ENCODE assay signal across 1 cellular context in genomic region chr6:2765166-2765895, GRCh38.
TF ChIP-seq lines count a peak whose summit lies in the region.

WRNIP1 (plus strand) TSS chr6:2765393; CDS start chr6:2765623, 230 bp downstream.

TF ChIP-seq in HepG2, 621 proteins besides CTCF, POLR2A, EP300 and RAD21 (continued from another document and continues in another):
- peak; percentile 80; the same call in 1 of the 2 replicates for TF ChIP-seq TFAP4 (IDR thresholded peaks at IDR 0.05; ENCODE audit: borderline replicate concordance, low read depth)
- TF ChIP-seq IKZF4 (CRISPR knock-in tag; IDR thresholded peaks at IDR 0.05; ENCODE audit: borderline replicate concordance, low read depth, not compliant biosample characterization), result peak; percentile 96
- peak; percentile 79 for TF ChIP-seq PATZ1 (CRISPR knock-in tag; IDR thresholded peaks at IDR 0.05)
- peak; percentile 83; the same call in 1 of the 2 replicates for TF ChIP-seq ZNF749 (CRISPR knock-in tag; IDR thresholded peaks at IDR 0.05; ENCODE audit: borderline replicate concordance)
- TF ChIP-seq REXO4 (CRISPR knock-in tag; IDR thresholded peaks at IDR 0.05; ENCODE audit: borderline replicate concordance), result 0 out of 2 replicates have a peak, but pooled peaks have one; percentile 15
- peak; percentile 90 for TF ChIP-seq CHD2 (IDR thresholded peaks at IDR 0.05; ENCODE audit: low read depth, low read length)
- TF ChIP-seq USF2 (IDR thresholded peaks at IDR 0.05; ENCODE audit: low read depth, low read length), result no peak; the same call in 1 of the 2 replicates
- peak; percentile 50; the same call in 1 of the 2 replicates for TF ChIP-seq USF2 (CRISPR knock-in tag; IDR thresholded peaks at IDR 0.05; ENCODE audit: borderline replicate concordance)
- no peak for TF ChIP-seq ZKSCAN5 (CRISPR knock-in tag; IDR thresholded peaks at IDR 0.05)
- TF ChIP-seq ZNF329 (CRISPR knock-in tag; IDR thresholded peaks at IDR 0.05; ENCODE audit: low read depth), result peak; percentile 73; the same call in 1 of the 2 replicates
- TF ChIP-seq PRPF4 (IDR thresholded peaks at IDR 0.05; ENCODE audit: low read depth, low read length, poor library complexity, severe bottlenecking), result no peak
- TF ChIP-seq FOXP4 (CRISPR knock-in tag; IDR thresholded peaks at IDR 0.05), result peak; percentile 66; the same call in 1 of the 2 replicates
- no peak for TF ChIP-seq XBP1 (CRISPR knock-in tag; IDR thresholded peaks at IDR 0.05)
- TF ChIP-seq SRSF4 (IDR thresholded peaks at IDR 0.05; ENCODE audit: low read depth, low read length, poor library complexity, severe bottlenecking), result no peak
- TF ChIP-seq HMGXB3 (CRISPR knock-in tag; IDR thresholded peaks at IDR 0.05; ENCODE audit: borderline replicate concordance), result peak; percentile 94
- TF ChIP-seq ELF4 (CRISPR knock-in tag; IDR thresholded peaks at IDR 0.05; ENCODE audit: borderline replicate concordance), result peak; percentile 46; the same call in 1 of the 2 replicates
- TF ChIP-seq AGO1 (IDR thresholded peaks at IDR 0.05; ENCODE audit: low read depth, low read length, poor library complexity, severe bottlenecking), result peak; percentile 64
- TF ChIP-seq ZNF883 (CRISPR knock-in tag; IDR thresholded peaks at IDR 0.05; ENCODE audit: not compliant biosample characterization), result peak; percentile 74
- 0 out of 2 replicates have a peak, but pooled peaks have one; percentile 39 for TF ChIP-seq THAP9 (CRISPR knock-in tag; IDR thresholded peaks at IDR 0.05; ENCODE audit: borderline replicate concordance)
- TF ChIP-seq ZNF782 (CRISPR knock-in tag; IDR thresholded peaks at IDR 0.05; ENCODE audit: borderline replicate concordance), result peak; percentile 90
- peak; percentile 95 for TF ChIP-seq HCFC1 (IDR thresholded peaks at IDR 0.05; ENCODE audit: low read depth, low read length)
- peak; percentile 73 for TF ChIP-seq MXD1 (CRISPR knock-in tag; IDR thresholded peaks at IDR 0.05)
- TF ChIP-seq MIER2 (CRISPR knock-in tag; IDR thresholded peaks at IDR 0.05), result no peak; the same call in 1 of the 2 replicates
- TF ChIP-seq REPIN1 (CRISPR knock-in tag; IDR thresholded peaks at IDR 0.05; ENCODE audit: borderline replicate concordance, low read depth), result peak; percentile 83; the same call in 1 of the 2 replicates
- TF ChIP-seq TBX3 (IDR thresholded peaks at IDR 0.05; ENCODE audit: borderline replicate concordance), result no peak
- TF ChIP-seq GMEB2 (CRISPR knock-in tag; IDR thresholded peaks at IDR 0.05; ENCODE audit: low read depth), result peak; percentile 89
- peak; percentile 87; the same call in 1 of the 2 replicates for TF ChIP-seq ZNF101 (CRISPR knock-in tag; IDR thresholded peaks at IDR 0.05; ENCODE audit: borderline replicate concordance, low read depth)
- 0 out of 2 replicates have a peak, but pooled peaks have one; percentile 1 for TF ChIP-seq ZNF816 (CRISPR knock-in tag; IDR thresholded peaks at IDR 0.05; ENCODE audit: borderline replicate concordance)
- TF ChIP-seq ZNF274 (CRISPR knock-in tag; IDR thresholded peaks at IDR 0.05), result peak; percentile 76; the same call in 1 of the 2 replicates
- 0 out of 2 replicates have a peak, but pooled peaks have one; percentile 36 for TF ChIP-seq SATB2 (CRISPR knock-in tag; IDR thresholded peaks at IDR 0.05)
- TF ChIP-seq TFE3 (CRISPR knock-in tag; IDR thresholded peaks at IDR 0.05), result peak; percentile 51; the same call in 1 of the 2 replicates
- TF ChIP-seq HNF4G (IDR thresholded peaks at IDR 0.05; ENCODE audit: borderline replicate concordance, low read depth, low read length), result no peak
- TF ChIP-seq HNF4G (CRISPR knock-in tag; IDR thresholded peaks at IDR 0.05; ENCODE audit: borderline replicate concordance, low read depth), result 0 out of 2 replicates have a peak, but pooled peaks have one; percentile 35
- TF ChIP-seq ZBTB46 (CRISPR knock-in tag; IDR thresholded peaks at IDR 0.05; ENCODE audit: borderline replicate concordance), result no peak
- TF ChIP-seq PCBP2 (optimal IDR thresholded peaks at IDR 0.05; ENCODE audit: low read depth, low read length, poor library complexity, severe bottlenecking), result no peak
- TF ChIP-seq EEA1 (CRISPR knock-in tag; IDR thresholded peaks at IDR 0.05; ENCODE audit: borderline replicate concordance), result peak; percentile 97
